11 cellular contexts compared by ENCODE assay signal in genomic region chr4:128228021-128228571, GRCh38. TPM values are rescaled to one million over a fixed set of nuclear protein-coding genes. Genes with fewer than 3 reads are reported as not detected.
A peak's percentile ranks its signal among the peaks of the same experiment; 100 is the strongest.
DNase-seq lines count a peak whose midpoint lies in the region; ATAC-seq, FAIRE-seq and TF ChIP-seq lines count a peak whose summit lies in the region.
"Had no signal": no experiment of that assay in that cellular context is flagged by ENCODE, and none has a peak within 500 bp of the region (broad histone marks: within the 10 kb centered on the region; RNA-seq: fewer than 3 reads in every experiment).

No MANE protein-coding gene starts in this region.

- ATAC-seq in pancreas (peak; percentile 43 to 87 (median 74)), GM18511 (IDR thresholded peaks at IDR 0.05; ENCODE audit: unreplicated experiment) (no peak)
- ATAC-seq: activated CD8-positive, alpha-beta T cell treated with anti-CD3 and anti-CD28 coated beads for 36 hours had no signal

- H3K4me3 ChIP-seq in bronchial epithelial cell (ENCODE audit: low read depth, low read length): no peak overlapping the region
- H3K4me3 ChIP-seq in pancreas: no peak overlapping the region

- no peak for TF ChIP-seq CTCF in bronchial epithelial cell (IDR thresholded peaks at IDR 0.05; ENCODE audit: insufficient read depth, low read length, severe bottlenecking)
- no peak for TF ChIP-seq CTCF in pancreas (IDR thresholded peaks at IDR 0.05)

- H3K4me1 ChIP-seq in pancreas: no peaks in the 10 kb centered on the region

- 56 to 60% methylated on average over 2 of the region's 2 CpGs for WGBS in pancreas, 2 donors

- H3K27me3 ChIP-seq in bronchial epithelial cell (ENCODE audit: control insufficient read depth, insufficient read depth, low read length): no peaks in the 10 kb centered on the region
- no peaks in the 10 kb centered on the region for H3K27me3 ChIP-seq in pancreas

- H3K36me3 ChIP-seq in bronchial epithelial cell (ENCODE audit: control insufficient read depth, insufficient read depth, low read length) (no peaks in the 10 kb centered on the region), pancreas (no peaks in the 10 kb centered on the region)

- peak; percentile 66 for FAIRE-seq in bronchial epithelial cell (lab: Jason Lieb, UNC)
- FAIRE-seq in pancreas (lab: Jason Lieb, UNC): no peak

- H3K27ac ChIP-seq in pancreas (no peak overlapping the region), caudate nucleus (ENCODE audit: low read depth, low read length) (no peak overlapping the region)

- intact Hi-C loops in pancreas (cut with DNase I): no loop called here

- H3K9me3 ChIP-seq in pancreas: no peaks in the 10 kb centered on the region

- peak; percentile 35 for DNase-seq in EH (ENCODE audit: low read depth)
- peak; percentile 23 for DNase-seq in NCI-H345 treated with DMSO at 0.1 percent for 48 hours (lab: John Stamatoyannopoulos, UW; ENCODE audit: unreplicated experiment)
- DNase-seq in bronchial epithelial cell (ENCODE audit: low read depth): peak; percentile 38
- no peak for DNase-seq in pancreas
- no peak for DNase-seq in NCI-H2081 treated with DMSO at 0.1 percent for 48 hours (lab: John Stamatoyannopoulos, UW)
- DNase-seq in caudate nucleus (lab: John Stamatoyannopoulos, UW): no peak
- DNase-seq in RPMI8226: no peak
- DNase-seq: activated CD8-positive, alpha-beta T cell treated with anti-CD3 and anti-CD28 coated beads for 36 hours; CD4-positive, CD25-positive, alpha-beta regulatory T cell; NCI-H1436 had no signal

RNA-seq across cellular contexts. Expression of gene PGRMC2, which starts 59.5 kb away (rescaled TPM):
- total RNA-seq in bronchial epithelial cell: 7.9 and 12.4 TPM in 2 replicates
- 10 to 100 TPM; 20.6 to 48.4 (median 29.9) TPM for total RNA-seq in pancreas
- 10 to 100 TPM; 14.5 to 35.8 TPM for polyA plus RNA-seq in pancreas

Comparison
In these comparisons a context has a peak if more than half of its experiments do, and no peak if none do; other contexts are left out.
1. DNase-seq: peak in EH (single experiment), NCI-H345 treated with DMSO at 0.1 percent for 48 hours (single experiment) and bronchial epithelial cell (single experiment); none in pancreas (0 of 6), NCI-H2081 treated with DMSO at 0.1 percent for 48 hours (single experiment), caudate nucleus (0 of 61) and RPMI8226 (single experiment).